In genomic region chr4:120613778-120614177, GRCh38 we compare ENCODE assay signal across 24 cellular contexts.
DNase-seq lines count a peak whose midpoint lies in the region; ATAC-seq, FAIRE-seq and TF ChIP-seq lines count a peak whose summit lies in the region.
"Had no signal": no experiment of that assay in that cellular context is flagged by ENCODE, and none has a peak within 500 bp of the region (broad histone marks: within the 10 kb centered on the region; RNA-seq: fewer than 3 reads in every experiment).

No MANE protein-coding gene starts in this region.

- H3K23ac ChIP-seq in IMR-90 (ENCODE audit: low read depth, low read length) = no peak overlapping the region

- H2BK120ac ChIP-seq in IMR-90 (ENCODE audit: low read depth, low read length) = no peak overlapping the region

- CTCF ChIA-PET in HepG2 (lab: Yijun Ruan, JAX; ENCODE audit: low intra/inter-chr PET ratio, low total read pairs) (no interaction called here), IMR-90 (lab: Yijun Ruan, JAX) (no interaction called here)

- H3K4me3 ChIP-seq in HepG2 (replicated peaks in 1 of 3; ENCODE audit: insufficient read depth in 1 of 3, low read depth in 2 of 3, low read length in 3 of 3) (no peak overlapping the region), right lobe of liver (no peak overlapping the region), IMR-90 (ENCODE audit: insufficient read depth, low read depth, low read length) (no peak overlapping the region)
- H3K4me3 ChIP-seq: BLaER1, GM12878 had no signal

- intact Hi-C loops in HepG2 (cut with micrococcal nuclease; ENCODE audit: unreplicated experiment) (no loop called here), right lobe of liver (cut with DNase I) (no loop called here), IMR-90 (cut with micrococcal nuclease) (no loop called here)

- H3K27me3 ChIP-seq in HepG2 (ENCODE audit: control insufficient read depth in 1 of 2, insufficient read depth in 2 of 2, low read length in 2 of 2) = no peaks in the 10 kb centered on the region
- no peaks in the 10 kb centered on the region for H3K27me3 ChIP-seq in right lobe of liver
- H3K27me3 ChIP-seq in IMR-90 (ENCODE audit: control insufficient read depth, insufficient read depth, low read length) = no peaks in the 10 kb centered on the region
- H3K27me3 ChIP-seq: BE2C, BLaER1 had no signal

- no peak overlapping the region for H3K14ac ChIP-seq in IMR-90 (replicated peaks; ENCODE audit: low read depth, low read length)

- no TSS peak for BruUV-seq in HepG2 (replicated peaks; lab: Mats Ljungman, UMichigan)
- BruUV-seq in IMR-90 (replicated peaks; lab: Mats Ljungman, UMichigan) = no TSS peak

- no peak overlapping the region for H2BK20ac ChIP-seq in IMR-90 (ENCODE audit: low read depth, low read length)

- in situ Hi-C loops in HepG2 (cut with HindIII; ENCODE audit: extremely low pct_ligation_motif_present, low pct_unique_long_range_greater_than_20kb) = no loop called here
- in situ Hi-C loops in IMR-90 (cut with MboI; ENCODE audit: low sequenced_read_pairs) = no loop called here

- no peaks in the 10 kb centered on the region for H3K9me1 ChIP-seq in IMR-90 (ENCODE audit: insufficient read depth, low read length)

- H2AFZ ChIP-seq in HepG2 (ENCODE audit: low read length) = no peak overlapping the region
- no peak overlapping the region for H2AFZ ChIP-seq in IMR-90 (replicated peaks; ENCODE audit: low read length, poor library complexity)

- TF ChIP-seq RAD21 in HepG2 (CRISPR knock-in tag; IDR thresholded peaks at IDR 0.05) (no peak), IMR-90 (IDR thresholded peaks at IDR 0.05; ENCODE audit: low read length) (no peak)

- no peak overlapping the region for H2BK5ac ChIP-seq in IMR-90 (ENCODE audit: low read depth, low read length, poor library complexity, severe bottlenecking)

- TF ChIP-seq EP300 in HepG2 (IDR thresholded peaks at IDR 0.05; ENCODE audit: low read depth in 2 of 2, low read length in 2 of 2) (no peak), HepG2 (CRISPR knock-in tag; IDR thresholded peaks at IDR 0.05; ENCODE audit: borderline replicate concordance) (no peak)

- TF ChIP-seq POLR2A in HepG2 (IDR thresholded peaks at IDR 0.05; ENCODE audit: insufficient read depth in 1 of 2, low read depth in 2 of 2, low read length in 2 of 2) (no peak), right lobe of liver (IDR thresholded peaks at IDR 0.05) (no peak), IMR-90 (IDR thresholded peaks at IDR 0.05; ENCODE audit: low read depth, low read length) (no peak), H54 (IDR thresholded peaks at IDR 0.05; ENCODE audit: low read depth, low read length) (no peak)

- H3K56ac ChIP-seq in IMR-90 (ENCODE audit: extremely low read depth, insufficient read depth, low read length) = no peak overlapping the region

- no peaks in the 10 kb centered on the region for H4K20me1 ChIP-seq in HepG2 (ENCODE audit: insufficient read depth, low read length)
- H4K20me1 ChIP-seq in IMR-90 (ENCODE audit: insufficient read depth, low read length) = no peaks in the 10 kb centered on the region
- H4K20me1 ChIP-seq: BLaER1 had no signal

- H3K4me1 ChIP-seq in HepG2 (ENCODE audit: insufficient read depth, low read length) = no peaks in the 10 kb centered on the region
- no peaks in the 10 kb centered on the region for H3K4me1 ChIP-seq in right lobe of liver
- no peaks in the 10 kb centered on the region for H3K4me1 ChIP-seq in IMR-90 (ENCODE audit: control insufficient read depth, insufficient read depth, low read length)
- H3K4me1 ChIP-seq: BLaER1 had no signal

- ATAC-seq in HepG2 = no peak
- no peak for ATAC-seq in right lobe of liver
- ATAC-seq in IMR-90 (ENCODE audit: low read depth) = no peak
- ATAC-seq: GM12878 had no signal

- POLR2A ChIA-PET in HepG2 (lab: Yijun Ruan, JAX) = no interaction called here
- POLR2A ChIA-PET in IMR-90 (lab: Charles Lee; ENCODE audit: unreplicated experiment) = no interaction called here

- H4K91ac ChIP-seq in IMR-90 (ENCODE audit: insufficient read depth, low read depth, low read length) = no peak overlapping the region

- no peak for FAIRE-seq in HepG2 (lab: Jason Lieb, UNC)
- FAIRE-seq in H54 (lab: Jason Lieb, UNC) = no peak
- FAIRE-seq: GM12878, GM12892, GM19239 had no signal

- dilution Hi-C loops in IMR-90 (cut with HindIII; ENCODE audit: low sequenced_read_pairs, unreplicated experiment) = no loop called here

- H3K9me3 ChIP-seq in HepG2 (ENCODE audit: low read length) (no peaks in the 10 kb centered on the region), right lobe of liver (no peaks in the 10 kb centered on the region), IMR-90 (ENCODE audit: control insufficient read depth, insufficient read depth, low read length) (no peaks in the 10 kb centered on the region)
- H3K9me3 ChIP-seq: BE2C, BLaER1 had no signal

- no peak overlapping the region for H2BK15ac ChIP-seq in IMR-90 (ENCODE audit: low read depth, low read length)

- no peak overlapping the region for H4K5ac ChIP-seq in IMR-90 (ENCODE audit: low read depth, low read length)

- TF ChIP-seq CTCF in HepG2 (CRISPR knock-in tag; IDR thresholded peaks at IDR 0.05) (no peak), right lobe of liver (IDR thresholded peaks at IDR 0.05) (no peak), IMR-90 (conservative IDR thresholded peaks at IDR 0.05; ENCODE audit: low read depth, low read length) (no peak)

- H3K36me3 ChIP-seq in HepG2 (replicated peaks in 1 of 2; ENCODE audit: control insufficient read depth in 1 of 2, insufficient read depth in 2 of 2, low read length in 2 of 2) = no peaks in the 10 kb centered on the region
- H3K36me3 ChIP-seq in right lobe of liver = no peaks in the 10 kb centered on the region
- H3K36me3 ChIP-seq in IMR-90 (ENCODE audit: control insufficient read depth, insufficient read depth, low read length) = no peaks in the 10 kb centered on the region
- H3K36me3 ChIP-seq: BE2C, BLaER1 had no signal

- H3K4me2 ChIP-seq in HepG2 (ENCODE audit: low read depth, low read length) (no peak overlapping the region), IMR-90 (ENCODE audit: low read depth, low read length) (no peak overlapping the region)
- H3K4me2 ChIP-seq: BLaER1 had no signal

- no peak overlapping the region for H4K8ac ChIP-seq in IMR-90 (ENCODE audit: low read depth in 2 of 2, low read length in 2 of 2)

- H3K9ac ChIP-seq in HepG2 (ENCODE audit: insufficient read depth, low read depth, low read length) (no peak overlapping the region), IMR-90 (ENCODE audit: low read depth, low read length) (no peak overlapping the region)
- H3K9ac ChIP-seq: BLaER1 had no signal

- 0% methylated on average over 1 of the region's 1 CpG for WGBS in HepG2 (ENCODE audit: low lambda C conversion rate)
- WGBS in right lobe of liver (ENCODE audit: insufficient coverage, low coverage, low lambda C conversion rate, missing lambda C conversion rate) = 50% methylated on average over 1 of the region's 1 CpG
- no CpG with 5 or more reads among the region's 1 CpG for WGBS in IMR-90 (ENCODE audit: extremely low coverage in 2 of 2, insufficient read length in 1 of 2), 2 experiments

- no peak overlapping the region for H2AK9ac ChIP-seq in IMR-90 (replicated peaks; ENCODE audit: low read depth, low read length, poor library complexity)

- no peaks in the 10 kb centered on the region for H3K79me1 ChIP-seq in IMR-90 (ENCODE audit: low read depth in 1 of 2, low read length in 2 of 2)

- DNase-seq in HepG2 (ENCODE audit: low spot score) (no peak), right lobe of liver (no peak), IMR-90 (no peak), NCI-H748 (lab: John Stamatoyannopoulos, UW; ENCODE audit: unreplicated experiment) (no peak), H54 (ENCODE audit: insufficient read length, low spot score) (no peak)
- DNase-seq: ACHN; BE2C; C1 segment of cervical spinal cord; CD4-positive, alpha-beta memory T cell; CD4-positive, CD25-positive, alpha-beta regulatory T cell; CD8-positive, alpha-beta memory T cell; COR-L47; DMS 273 treated with DMSO at 0.1 percent for 48 hours; DMS153; DMS53; DMS79; DND-41; EL; GDM1 had no signal

- no peak overlapping the region for H3K18ac ChIP-seq in IMR-90 (ENCODE audit: low read depth, low read length)

- no peak overlapping the region for H2AK5ac ChIP-seq in IMR-90 (ENCODE audit: low read depth, low read length)

- no peak overlapping the region for H3K27ac ChIP-seq in HepG2 (ENCODE audit: extremely low read length, insufficient read depth, low read length)
- H3K27ac ChIP-seq in right lobe of liver = no peak overlapping the region
- no peak overlapping the region for H3K27ac ChIP-seq in IMR-90 (ENCODE audit: insufficient read depth, low read length)
- H3K27ac ChIP-seq: 22Rv1, BLaER1 had no signal

- H3K79me2 ChIP-seq in HepG2 (ENCODE audit: insufficient read depth, low read length) = no peaks in the 10 kb centered on the region

- H3K4ac ChIP-seq in IMR-90 (ENCODE audit: low read depth, low read length) = no peak overlapping the region

TF ChIP-seq in HepG2, 621 proteins besides CTCF, POLR2A, EP300 and RAD21 (continues in another document):
- TF ChIP-seq ZNF747 (CRISPR knock-in tag; IDR thresholded peaks at IDR 0.05; ENCODE audit: borderline replicate concordance) = no peak
- TF ChIP-seq, protein P1, sequence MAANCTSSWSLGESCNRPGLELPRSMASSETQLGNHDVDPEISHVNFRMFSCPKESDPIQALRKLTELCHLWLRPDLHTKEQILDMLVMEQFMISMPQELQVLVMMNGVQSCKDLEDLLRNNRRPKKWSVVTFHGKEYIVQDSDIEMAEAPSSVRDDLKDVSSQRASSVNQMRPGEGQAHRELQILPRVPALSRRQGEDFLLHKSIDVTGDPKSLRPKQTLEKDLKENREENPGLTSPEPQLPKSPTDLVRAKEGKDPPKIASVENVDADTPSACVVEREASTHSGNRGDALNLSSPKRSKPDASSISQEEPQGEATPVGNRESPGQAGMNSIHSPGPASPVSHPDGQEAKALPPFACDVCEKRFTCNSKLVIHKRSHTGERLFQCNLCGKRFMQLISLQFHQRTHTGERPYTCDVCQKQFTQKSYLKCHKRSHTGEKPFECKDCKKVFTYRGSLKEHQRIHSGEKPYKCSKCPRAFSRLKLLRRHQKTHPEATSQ (CRISPR knock-in tag; IDR thresholded peaks at IDR 0.05; ENCODE audit: borderline replicate concordance) = no peak

TF ChIP-seq in IMR-90, 13 proteins besides CTCF, POLR2A, EP300 and RAD21 (continues in another document):
- TF ChIP-seq MXI1 (IDR thresholded peaks at IDR 0.05; ENCODE audit: borderline replicate concordance, low read depth, low read length) (no peak), CEBPB (IDR thresholded peaks at IDR 0.05; ENCODE audit: low read depth, low read length) (no peak), SMC3 (IDR thresholded peaks at IDR 0.05; ENCODE audit: low read depth, low read length) (no peak), MAFK (IDR thresholded peaks at IDR 0.05; ENCODE audit: low read depth, low read length) (peak; percentile 75)
